Comparison of ENCODE assay signal across 8 cellular contexts in the genomic region with DNA sequence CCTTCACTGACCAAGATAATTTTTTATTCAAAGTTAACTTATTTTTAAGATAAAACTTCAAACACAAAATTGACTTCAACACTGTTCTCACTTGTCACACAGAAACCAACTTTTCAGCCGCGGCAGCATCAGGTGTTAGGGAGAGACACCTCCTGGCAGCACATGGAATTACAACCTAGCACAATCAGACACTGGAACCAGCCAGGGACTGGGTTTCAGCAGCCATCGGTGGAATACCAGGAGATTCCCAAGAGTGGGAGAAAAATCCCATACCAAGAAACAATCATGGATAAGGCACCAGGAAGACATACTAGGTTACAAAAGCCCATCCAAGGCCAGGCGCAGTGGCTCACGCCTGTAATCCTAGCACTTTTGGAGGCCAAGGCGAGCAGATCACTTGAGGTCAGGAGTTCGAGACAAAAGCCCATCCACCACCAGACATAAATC.
A peak's percentile ranks its signal among the peaks of the same experiment; 100 is the strongest.
DNase-seq lines count a peak whose midpoint lies in the region; ATAC-seq and TF ChIP-seq lines count a peak whose summit lies in the region.

No MANE protein-coding gene starts in this region.

- H3K27me3 Mint-ChIP-seq in memory B cell = peaks cover 17% of the 10 kb centered on the region

- H3K4me3 Mint-ChIP-seq in memory B cell = no peak overlapping the region

- DNase-seq in AG09319 (ENCODE audit: extremely low read depth, low read depth) (no peak), NCI-H446 treated with DMSO at 0.1 percent for 48 hours (lab: John Stamatoyannopoulos, UW) (peak; percentile 12), ecto neural progenitor cell (ENCODE audit: low spot score) (peak; percentile 74), memory B cell (ENCODE audit: low spot score in 2 of 2) (peak; percentile 64 to 68)
- peak; percentile 56 for DNase-seq in activated CD4-positive, alpha-beta T cell treated with anti-CD3 and anti-CD28 coated beads, Interleukin-2, amount 50 U/mL, for 4 hours
- DNase-seq in stimulated activated CD8-positive, alpha-beta memory T cell treated with anti-CD3 and anti-CD28 coated beads, Interleukin-2, amount 100 ng/mL, for 1 hour (ENCODE audit: low read depth in 2 of 2) = peak; percentile 29 to 36

- peaks cover 4% of the 10 kb centered on the region for H3K36me3 Mint-ChIP-seq in memory B cell

- peaks cover 31% of the 10 kb centered on the region for H3K4me1 Mint-ChIP-seq in memory B cell

- peak; percentile 94 for TF ChIP-seq CTCF in AG09319 (IDR thresholded peaks at IDR 0.05; ENCODE audit: low read depth, low read length)

- no peak overlapping the region for H3K27ac Mint-ChIP-seq in memory B cell

- H3K9me3 Mint-ChIP-seq in memory B cell = peaks cover 3% of the 10 kb centered on the region

- ATAC-seq in GM19467 (IDR thresholded peaks at IDR 0.05; ENCODE audit: unreplicated experiment) = peak; percentile 39
- ATAC-seq in memory B cell (ENCODE audit: low read depth) = peak; percentile 55
- no peak for ATAC-seq in GM21717 (IDR thresholded peaks at IDR 0.05; ENCODE audit: unreplicated experiment)
